Comparison of ENCODE assay signal across 8 cellular contexts in genomic region chr10:104327745-104328635, GRCh38. TPM values are rescaled to one million over a fixed set of nuclear protein-coding genes. Genes with fewer than 3 reads are reported as not detected.
DNase-seq lines count a peak whose midpoint lies in the region; ATAC-seq and TF ChIP-seq lines count a peak whose summit lies in the region.

No MANE protein-coding gene starts in this region.

- no peak for TF ChIP-seq POLR2A in NB4 (IDR thresholded peaks at IDR 0.05; ENCODE audit: extremely low read depth, insufficient read length)

- H3K4me3 Mint-ChIP-seq in CD4-positive, CD25-positive, alpha-beta regulatory T cell = peak overlapping the region; percentile 78 to 91 (median 88)

- peaks cover 13% of the 10 kb centered on the region for H3K36me3 Mint-ChIP-seq in CD4-positive, CD25-positive, alpha-beta regulatory T cell

- no peak for DNase-seq in CD4-positive, CD25-positive, alpha-beta regulatory T cell
- DNase-seq in NB4 (ENCODE audit: low read depth) (peak; percentile 87), brain pericyte (ENCODE audit: low read depth, low spot score) (peak; percentile 81), substantia nigra (lab: John Stamatoyannopoulos, UW) (peak in 3 of 49 donors; percentile 32 to 52 (median 38)), activated gamma-delta T cell (lab: John Stamatoyannopoulos, UW) (no peak)

- no peak for TF ChIP-seq CTCF in NB4 (IDR thresholded peaks at IDR 0.05; ENCODE audit: low read depth, low read length)

- peaks cover 7% of the 10 kb centered on the region for H3K27me3 Mint-ChIP-seq in CD4-positive, CD25-positive, alpha-beta regulatory T cell

- no peaks in the 10 kb centered on the region for H3K9me3 ChIP-seq in CD4-positive, CD25-positive, alpha-beta regulatory T cell (ENCODE audit: control insufficient read depth in 2 of 2, low read length in 2 of 2)

- no peaks in the 10 kb centered on the region for H3K27me3 ChIP-seq in CD4-positive, CD25-positive, alpha-beta regulatory T cell (ENCODE audit: control insufficient read depth, insufficient read depth, low read length)
- no peaks in the 10 kb centered on the region for H3K27me3 ChIP-seq in layer of hippocampus (ENCODE audit: control insufficient read depth, insufficient read depth, low read length)

- H3K4me3 ChIP-seq in CD4-positive, CD25-positive, alpha-beta regulatory T cell (ENCODE audit: low read depth, low read length) = peak overlapping the region; percentile 77
- H3K4me3 ChIP-seq in NB4 (ENCODE audit: low read depth, low read length) = peak overlapping the region; percentile 56

- H3K9me3 Mint-ChIP-seq in CD4-positive, CD25-positive, alpha-beta regulatory T cell = peaks cover 0 to 3% (median 0%) of the 10 kb centered on the region in 7 donors

- H3K27ac Mint-ChIP-seq in CD4-positive, CD25-positive, alpha-beta regulatory T cell = peak overlapping the region; percentile 94 to 96 (median 96)

- peak overlapping the region; percentile 83 for H3K27ac ChIP-seq in CD4-positive, CD25-positive, alpha-beta regulatory T cell (ENCODE audit: insufficient read depth, low read length, poor library complexity, severe bottlenecking)
- H3K27ac ChIP-seq in layer of hippocampus (ENCODE audit: low read depth, low read length) (peak overlapping the region; percentile 87), substantia nigra (ENCODE audit: low read depth, low read length, poor library complexity, severe bottlenecking) (peak overlapping the region; percentile 84)

- peaks cover 6% of the 10 kb centered on the region for H3K36me3 ChIP-seq in CD4-positive, CD25-positive, alpha-beta regulatory T cell (ENCODE audit: control insufficient read depth, insufficient read depth, low read length)

- ATAC-seq in CD4-positive, CD25-positive, alpha-beta regulatory T cell (ENCODE audit: low read depth in 2 of 2) = no peak
- no peak for ATAC-seq in GM18868 (IDR thresholded peaks at IDR 0.05; ENCODE audit: unreplicated experiment)
- no peak for ATAC-seq in HG02973 (IDR thresholded peaks at IDR 0.05; ENCODE audit: unreplicated experiment)

- H3K4me1 ChIP-seq in CD4-positive, CD25-positive, alpha-beta regulatory T cell (ENCODE audit: control insufficient read depth, insufficient read depth, low read length, poor library complexity, severe bottlenecking) = peaks cover 94% of the 10 kb centered on the region

- peaks cover 26 to 100% (median 84%) of the 10 kb centered on the region in 4 donors for H3K4me1 Mint-ChIP-seq in CD4-positive, CD25-positive, alpha-beta regulatory T cell

RNA-seq across cellular contexts. Expression of gene ITPRIP, which starts 10.3 kb away (rescaled TPM):
- 68.4 TPM for total RNA-seq in CD4-positive, CD25-positive, alpha-beta regulatory T cell
- 10 to 100 TPM; 10.9 to 16.8 (median 12.5) TPM for polyA plus RNA-seq in CD4-positive, CD25-positive, alpha-beta regulatory T cell

RNA-seq across cellular contexts. Expression of gene CFAP58, which starts 25.6 kb away (rescaled TPM):
- total RNA-seq in CD4-positive, CD25-positive, alpha-beta regulatory T cell = not detected
- under 1 TPM in 1 of 4 donors, not detected in 3; 0.51 TPM for polyA plus RNA-seq in CD4-positive, CD25-positive, alpha-beta regulatory T cell

RNA-seq across cellular contexts. Expression of gene GSTO2, which starts 59.0 kb away (rescaled TPM):
- 1.7 TPM for total RNA-seq in CD4-positive, CD25-positive, alpha-beta regulatory T cell
- polyA plus RNA-seq in CD4-positive, CD25-positive, alpha-beta regulatory T cell = 1 to 10 TPM in 2 of 4 donors, under 1 TPM in 2; 0.35 to 3.6 (median 1.1) TPM

Comparison
In these comparisons a context has a peak if more than half of its experiments do, and no peak if none do; other contexts are left out.
1. DNase-seq: peak in NB4 (single experiment) and brain pericyte (single experiment); none in CD4-positive, CD25-positive, alpha-beta regulatory T cell (0 of 3) and activated gamma-delta T cell (single experiment).
2. Peak in every context shown above with its lines, with median percentiles within 50 percentile points of each other: H3K27ac ChIP-seq.